Comparison of ENCODE assay signal across 21 cellular contexts in genomic region chr6:47034421-47034820, GRCh38. TPM values are rescaled to one million over a fixed set of nuclear protein-coding genes. Genes with fewer than 3 reads are reported as not detected.
DNase-seq lines count a peak whose midpoint lies in the region; ATAC-seq and TF ChIP-seq lines count a peak whose summit lies in the region.
"Had no signal": no experiment of that assay in that cellular context is flagged by ENCODE, and none has a peak within 500 bp of the region (broad histone marks: within the 10 kb centered on the region; RNA-seq: fewer than 3 reads in every experiment).

No MANE protein-coding gene starts in this region.

- H3K4me3 Mint-ChIP-seq in MCF 10A (ENCODE audit: unreplicated experiment) (peak overlapping the region; percentile 51), type B pancreatic cell (peak overlapping the region; percentile 70)
- no peak overlapping the region for H3K4me3 Mint-ChIP-seq in activated T-helper 1 cell treated with anti-CD3 and anti-CD28 coated beads, Interleukin-12 subunit alpha, Interleukin-12 subunit beta, Interleukin-2, Interleukin-4 antibody, amounts not matched to agents 30 ng/mL and 10 ng/mL and 1 ng/mL, durations not matched to agents 14 hours and 24 hours and 36 hours
- H3K4me3 Mint-ChIP-seq: CD8-positive, alpha-beta memory T cell; naive thymus-derived CD8-positive, alpha-beta T cell had no signal

- BruUV-seq in MCF 10A (replicated peaks; lab: Mats Ljungman, UMichigan) = no TSS peak

- ATAC-seq in foreskin keratinocyte = peak; percentile 51
- ATAC-seq: activated naive CD4-positive, alpha-beta T cell treated with anti-CD3 and anti-CD28 coated beads, Interleukin-2, amount 50 U/mL, for 72 hours; naive thymus-derived CD8-positive, alpha-beta T cell had no signal

- H3K36me3 ChIP-seq in cardiac muscle cell (no peaks in the 10 kb centered on the region), right atrium auricular region (no peaks in the 10 kb centered on the region)
- H3K36me3 ChIP-seq: colonic mucosa had no signal

- POLR2A ChIA-PET in MCF 10A (lab: Yijun Ruan, JAX) = interaction anchor here (0.7 to 3.5 kb wide), 9 partner anchors 8 to 382 kb away, joined by 3 to 26 read pairs (median 4); partner anchors contain the start of gene ADGRF1

- H3K9me3 Mint-ChIP-seq in MCF 10A (ENCODE audit: unreplicated experiment) = no peaks in the 10 kb centered on the region
- H3K9me3 Mint-ChIP-seq in type B pancreatic cell = peaks cover 3% of the 10 kb centered on the region
- no peaks in the 10 kb centered on the region for H3K9me3 Mint-ChIP-seq in activated T-helper 1 cell treated with anti-CD3 and anti-CD28 coated beads, Interleukin-12 subunit alpha, Interleukin-12 subunit beta, Interleukin-2, Interleukin-4 antibody, amounts not matched to agents 30 ng/mL and 10 ng/mL and 1 ng/mL, durations not matched to agents 14 hours and 24 hours and 36 hours
- H3K9me3 Mint-ChIP-seq: activated naive CD4-positive, alpha-beta T cell treated with anti-CD3 and anti-CD28 coated beads, Interleukin-2, amount 50 U/mL, for 72 hours; CD8-positive, alpha-beta memory T cell; naive thymus-derived CD8-positive, alpha-beta T cell had no signal

- H3K9me3 ChIP-seq in cardiac muscle cell (ENCODE audit: low read depth) (no peaks in the 10 kb centered on the region), right atrium auricular region (no peaks in the 10 kb centered on the region)
- H3K9me3 ChIP-seq: colonic mucosa, testis had no signal

- CTCF ChIA-PET in MCF 10A (lab: Yijun Ruan, JAX) = interaction anchor here (0.5 to 2.7 kb wide), 7 partner anchors 9 to 415 kb away, joined by 3 to 19 read pairs (median 4); no protein-coding TSS in a partner anchor

- no peaks in the 10 kb centered on the region for H3K27me3 ChIP-seq in cardiac muscle cell
- H3K27me3 ChIP-seq in right atrium auricular region = no peaks in the 10 kb centered on the region
- no peaks in the 10 kb centered on the region for H3K27me3 ChIP-seq in foreskin keratinocyte
- H3K27me3 ChIP-seq: colonic mucosa, testis had no signal

- H3K36me3 Mint-ChIP-seq in MCF 10A (ENCODE audit: insufficient read depth, unreplicated experiment) (peaks cover 6% of the 10 kb centered on the region), type B pancreatic cell (no peaks in the 10 kb centered on the region)
- no peaks in the 10 kb centered on the region for H3K36me3 Mint-ChIP-seq in activated T-helper 1 cell treated with anti-CD3 and anti-CD28 coated beads, Interleukin-12 subunit alpha, Interleukin-12 subunit beta, Interleukin-2, Interleukin-4 antibody, amounts not matched to agents 30 ng/mL and 10 ng/mL and 1 ng/mL, durations not matched to agents 14 hours and 24 hours and 36 hours (ENCODE audit: low read depth)
- H3K36me3 Mint-ChIP-seq: activated naive CD4-positive, alpha-beta T cell treated with anti-CD3 and anti-CD28 coated beads, Interleukin-2, amount 50 U/mL, for 72 hours; CD8-positive, alpha-beta memory T cell; naive thymus-derived CD8-positive, alpha-beta T cell had no signal

- DNase-seq in cardiac muscle cell (ENCODE audit: low read depth in 1 of 2, low spot score in 1 of 2) (peak in 1 of 2 donors; percentile 10), right atrium auricular region (ENCODE audit: low spot score) (no peak), MCF 10A (ENCODE audit: unreplicated experiment) (peak; percentile 60), foreskin keratinocyte (no peak), type B pancreatic cell (ENCODE audit: extremely low spot score, unreplicated experiment) (no peak), RPMI8226 (no peak)
- DNase-seq in stimulated activated naive CD4-positive, alpha-beta T cell treated with Interleukin-2 at 50 U/mL for 16 hours (lab: John Stamatoyannopoulos, UW) = no peak
- DNase-seq in activated T-helper 1 cell treated with anti-CD3 and anti-CD28 coated beads, Interleukin-12 subunit alpha, Interleukin-12 subunit beta, Interleukin-2, Interleukin-4 antibody, amounts not matched to agents 30 ng/mL and 10 ng/mL and 1 ng/mL, durations not matched to agents 14 hours and 24 hours and 36 hours (ENCODE audit: low spot score) = no peak
- DNase-seq: activated CD4-positive, alpha-beta T cell treated with anti-CD3 and anti-CD28 coated beads for 4 hours; CD8-positive, alpha-beta memory T cell; colonic mucosa; GF-D8; naive thymus-derived CD8-positive, alpha-beta T cell; NCI-H1694 treated with DMSO at 0.1 percent for 48 hours; SIG-M5; stimulated activated CD8-positive, alpha-beta memory T cell treated with anti-CD3 and anti-CD28 coated beads, Interleukin-4, amount 100 ng/mL, for 48 hours; T-helper 9 cell; testis had no signal

- H3K27ac Mint-ChIP-seq in MCF 10A (ENCODE audit: low read depth, unreplicated experiment) (peak overlapping the region; percentile 6), type B pancreatic cell (peak overlapping the region; percentile 72)
- H3K27ac Mint-ChIP-seq in activated T-helper 1 cell treated with anti-CD3 and anti-CD28 coated beads, Interleukin-12 subunit alpha, Interleukin-12 subunit beta, Interleukin-2, Interleukin-4 antibody, amounts not matched to agents 30 ng/mL and 10 ng/mL and 1 ng/mL, durations not matched to agents 14 hours and 24 hours and 36 hours = no peak overlapping the region
- H3K27ac Mint-ChIP-seq: activated naive CD4-positive, alpha-beta T cell treated with anti-CD3 and anti-CD28 coated beads, Interleukin-2, amount 50 U/mL, for 72 hours; naive thymus-derived CD8-positive, alpha-beta T cell had no signal

- H3K27ac ChIP-seq in cardiac muscle cell = peak overlapping the region; percentile 35
- H3K27ac ChIP-seq in right atrium auricular region = no peak overlapping the region
- no peak overlapping the region for H3K27ac ChIP-seq in foreskin keratinocyte
- H3K27ac ChIP-seq: colonic mucosa, testis had no signal

- peaks cover 31% of the 10 kb centered on the region for H3K4me1 Mint-ChIP-seq in MCF 10A (ENCODE audit: insufficient read depth, unreplicated experiment)
- H3K4me1 Mint-ChIP-seq in type B pancreatic cell (ENCODE audit: unreplicated experiment) = peaks cover 23% of the 10 kb centered on the region
- H3K4me1 Mint-ChIP-seq in activated T-helper 1 cell treated with anti-CD3 and anti-CD28 coated beads, Interleukin-12 subunit alpha, Interleukin-12 subunit beta, Interleukin-2, Interleukin-4 antibody, amounts not matched to agents 30 ng/mL and 10 ng/mL and 1 ng/mL, durations not matched to agents 14 hours and 24 hours and 36 hours (ENCODE audit: low read depth) = no peaks in the 10 kb centered on the region
- H3K4me1 Mint-ChIP-seq: CD8-positive, alpha-beta memory T cell; naive thymus-derived CD8-positive, alpha-beta T cell had no signal

- TF ChIP-seq CTCF in cardiac muscle cell (IDR thresholded peaks at IDR 0.05; ENCODE audit: low read depth, low read length) = no peak
- TF ChIP-seq CTCF in right atrium auricular region (IDR thresholded peaks at IDR 0.05) = no peak
- TF ChIP-seq CTCF in MCF 10A (IDR thresholded peaks at IDR 0.05; ENCODE audit: unreplicated experiment) = no peak
- no peak for TF ChIP-seq CTCF in foreskin keratinocyte (conservative IDR thresholded peaks at IDR 0.05)
- TF ChIP-seq CTCF in type B pancreatic cell (conservative IDR thresholded peaks at IDR 0.05) = no peak

- intact Hi-C loops in MCF 10A (cut with micrococcal nuclease) = no loop called here
- intact Hi-C loops in activated T-helper 1 cell treated with anti-CD3 and anti-CD28 coated beads, Interleukin-12 subunit alpha, Interleukin-12 subunit beta, Interleukin-2, Interleukin-4 antibody, amounts not matched to agents 30 ng/mL and 10 ng/mL and 1 ng/mL, durations not matched to agents 14 hours and 24 hours and 36 hours (cut with micrococcal nuclease) = no loop called here

- no peak overlapping the region for H3K4me3 ChIP-seq in cardiac muscle cell
- H3K4me3 ChIP-seq in right atrium auricular region = no peak overlapping the region
- H3K4me3 ChIP-seq: colonic mucosa, testis had no signal

- peaks cover 5% of the 10 kb centered on the region for H3K4me1 ChIP-seq in cardiac muscle cell (ENCODE audit: low read depth)
- peaks cover 0 to 24% of the 10 kb centered on the region in 2 donors for H3K4me1 ChIP-seq in right atrium auricular region
- peaks cover 8% of the 10 kb centered on the region for H3K4me1 ChIP-seq in foreskin keratinocyte
- H3K4me1 ChIP-seq: colonic mucosa had no signal

- no peaks in the 10 kb centered on the region for H3K27me3 Mint-ChIP-seq in MCF 10A (ENCODE audit: insufficient read depth, unreplicated experiment)
- H3K27me3 Mint-ChIP-seq in type B pancreatic cell = peaks cover 4% of the 10 kb centered on the region
- peaks cover 6% of the 10 kb centered on the region for H3K27me3 Mint-ChIP-seq in activated T-helper 1 cell treated with anti-CD3 and anti-CD28 coated beads, Interleukin-12 subunit alpha, Interleukin-12 subunit beta, Interleukin-2, Interleukin-4 antibody, amounts not matched to agents 30 ng/mL and 10 ng/mL and 1 ng/mL, durations not matched to agents 14 hours and 24 hours and 36 hours (ENCODE audit: insufficient read depth)

RNA-seq across cellular contexts. Expression of gene ADGRF1, which starts 7.7 kb away (rescaled TPM):
- total RNA-seq in cardiac muscle cell (not detected in 2 replicates), right atrium auricular region (not detected), MCF 10A (2022) (1.3 and 3.5 TPM in 2 replicates), foreskin keratinocyte (17.1 and 18.2 TPM in 2 replicates), type B pancreatic cell (ENCODE audit: low replicate concordance) (20.0 and 36.0 TPM in 2 replicates)
- polyA plus RNA-seq in cardiac muscle cell (not detected in 2 replicates), foreskin keratinocyte (8.7 and 10.4 TPM in 2 replicates)
- not detected in 2 replicates for total RNA-seq in activated T-helper 1 cell treated with anti-CD3 and anti-CD28 coated beads, Interleukin-12 subunit alpha, Interleukin-12 subunit beta, Interleukin-2, Interleukin-4 antibody, amounts not matched to agents 30 ng/mL and 10 ng/mL and 1 ng/mL, durations not matched to agents 14 hours and 24 hours and 36 hours
- total RNA-seq: A673; activated naive CD4-positive, alpha-beta T cell treated with anti-CD3 and anti-CD28 coated beads, Interleukin-2, amount 50 U/mL, for 72 hours; CD8-positive, alpha-beta memory T cell; LHCN-M2; naive thymus-derived CD8-positive, alpha-beta T cell had no signal
- polyA plus RNA-seq: CD8-positive, alpha-beta memory T cell; naive thymus-derived CD8-positive, alpha-beta T cell had no signal
